ENCODE assay signal across 13 cellular contexts in genomic region chr9:98997580-98997979, GRCh38. TPM values are rescaled to one million over a fixed set of nuclear protein-coding genes. Genes with fewer than 3 reads are reported as not detected.
A peak's percentile ranks its signal among the peaks of the same experiment; 100 is the strongest.
DNase-seq lines count a peak whose midpoint lies in the region; TF ChIP-seq lines count a peak whose summit lies in the region.
"Had no signal": no experiment of that assay in that cellular context is flagged by ENCODE, and none has a peak within 500 bp of the region (broad histone marks: within the 10 kb centered on the region; RNA-seq: fewer than 3 reads in every experiment).

No MANE protein-coding gene starts in this region.

- H2AFZ ChIP-seq in trophoblast cell (ENCODE audit: insufficient read depth, low read length, poor library complexity), result no peak overlapping the region

- H3K4me1 ChIP-seq in left ventricle myocardium inferior, result peaks cover 85% of the 10 kb centered on the region
- H3K4me1 ChIP-seq in testis, result peaks cover 20% of the 10 kb centered on the region
- peaks cover 5 to 13% of the 10 kb centered on the region in 2 experiments for H3K4me1 ChIP-seq in trophoblast cell (ENCODE audit: control insufficient read depth in 1 of 2, insufficient read depth in 2 of 2, low read length in 2 of 2)

- DNase-seq in DMS 273 (lab: John Stamatoyannopoulos, UW; ENCODE audit: unreplicated experiment) (peak; percentile 4), DMS 273 treated with DMSO at 0.1 percent for 48 hours (lab: John Stamatoyannopoulos, UW) (no peak), astrocyte of the spinal cord (ENCODE audit: low read depth, low spot score) (peak; percentile 70), left ventricle myocardium inferior (no peak), testis (peak; percentile 9), trophoblast cell (no peak), iPS-NIHi7 (ENCODE audit: extremely low spot score) (no peak)
- DNase-seq in activated effector memory CD4-positive, alpha-beta T cell treated with anti-CD3 and anti-CD28 coated beads, Interleukin-2, amount 50 U/mL, for 16 hours, result no peak
- DNase-seq: activated CD4-positive, alpha-beta T cell treated with anti-CD3 and anti-CD28 coated beads for 36 hours; activated effector memory CD4-positive, alpha-beta T cell treated with Interleukin-2 at 50 U/mL for 16 hours; NCI-H1105 treated with DMSO at 0.1 percent for 48 hours; NCI-H510A treated with DMSO at 0.1 percent for 48 hours had no signal

- H3K23ac ChIP-seq in trophoblast cell (ENCODE audit: low read length), result no peak overlapping the region

- 49 to 51% methylated on average over 3 to 4 of the region's 4 CpGs for WGBS in testis, 2 donors
- WGBS in trophoblast cell (ENCODE audit: extremely low coverage, insufficient coverage, insufficient read length), result no CpG with 5 or more reads among the region's 4 CpGs

- H3K4me3 ChIP-seq in astrocyte of the spinal cord (ENCODE audit: low read depth, low read length), result no peak overlapping the region
- H3K4me3 ChIP-seq in left ventricle myocardium inferior, result no peak overlapping the region
- H3K4me3 ChIP-seq in testis, result no peak overlapping the region
- H3K4me3 ChIP-seq in trophoblast cell (ENCODE audit: low read depth, low read length), result no peak overlapping the region

- H2BK120ac ChIP-seq in trophoblast cell (ENCODE audit: insufficient read depth, low read length, poor library complexity), result no peak overlapping the region

- no peak overlapping the region for H2BK5ac ChIP-seq in trophoblast cell (ENCODE audit: low read depth, low read length, poor library complexity)

- no peak overlapping the region for H3K9ac ChIP-seq in trophoblast cell (ENCODE audit: low read length)

- no peak overlapping the region for H2BK12ac ChIP-seq in trophoblast cell (ENCODE audit: low read length)

- H3K79me1 ChIP-seq in trophoblast cell (ENCODE audit: low read length), result peaks cover 1% of the 10 kb centered on the region

- H3K36me3 ChIP-seq in left ventricle myocardium inferior (peaks cover 14% of the 10 kb centered on the region), testis (ENCODE audit: low read depth, missing control alignments) (no peaks in the 10 kb centered on the region), trophoblast cell (ENCODE audit: control insufficient read depth in 1 of 2, insufficient read depth in 2 of 2, low read length in 2 of 2) (no peaks in the 10 kb centered on the region)

- H3K27ac ChIP-seq in left ventricle myocardium inferior (replicated peaks) (peak overlapping the region; percentile 90), testis (peak overlapping the region in 1 of 2 donors; percentile 4), trophoblast cell (ENCODE audit: low read depth, low read length) (no peak overlapping the region)
- H3K27ac ChIP-seq: 22Rv1 had no signal

- no peak overlapping the region for H4K12ac ChIP-seq in trophoblast cell (ENCODE audit: low read depth, low read length)

- H3K9me3 ChIP-seq in left ventricle myocardium inferior (replicated peaks), result no peaks in the 10 kb centered on the region
- no peaks in the 10 kb centered on the region for H3K9me3 ChIP-seq in testis
- peaks cover under 1% of the 10 kb centered on the region for H3K9me3 ChIP-seq in trophoblast cell (ENCODE audit: insufficient read depth, low read depth, low read length)

- H4K91ac ChIP-seq in trophoblast cell (ENCODE audit: low read depth, low read length), result no peak overlapping the region

- no peak overlapping the region for H2AK5ac ChIP-seq in trophoblast cell (ENCODE audit: low read length)

- H3K4me2 ChIP-seq in trophoblast cell (ENCODE audit: low read length), result no peak overlapping the region

- no peak overlapping the region for H4K8ac ChIP-seq in trophoblast cell (ENCODE audit: low read depth, low read length)

- intact Hi-C loops in left ventricle myocardium inferior (cut with micrococcal nuclease) (loop anchor here (5.0 kb wide), 1 partner anchor 135 kb away; no protein-coding TSS in a partner anchor), testis (cut with DNase I; ENCODE audit: low total_unique reads) (no loop called here)

- H3K18ac ChIP-seq in trophoblast cell (ENCODE audit: low read length), result no peak overlapping the region

- TF ChIP-seq CTCF in astrocyte of the spinal cord (IDR thresholded peaks at IDR 0.05; ENCODE audit: low read depth, low read length) (no peak), left ventricle myocardium inferior (IDR thresholded peaks at IDR 0.05; ENCODE audit: borderline replicate concordance) (no peak), testis (IDR thresholded peaks at IDR 0.05) (no peak)

- no peaks in the 10 kb centered on the region for H3K79me2 ChIP-seq in trophoblast cell (ENCODE audit: control insufficient read depth, insufficient read depth, low read length, poor library complexity)

- H3K4ac ChIP-seq in trophoblast cell (ENCODE audit: low read depth, low read length), result no peak overlapping the region

- no peak for TF ChIP-seq POLR2A in testis (IDR thresholded peaks at IDR 0.05)

- in situ Hi-C loops in astrocyte of the spinal cord (cut with HindIII; ENCODE audit: low sequenced_read_pairs), result no loop called here

- H3K27me3 ChIP-seq in left ventricle myocardium inferior (ENCODE audit: low read depth), result no peaks in the 10 kb centered on the region
- H3K27me3 ChIP-seq in testis, result no peaks in the 10 kb centered on the region
- no peaks in the 10 kb centered on the region for H3K27me3 ChIP-seq in trophoblast cell (ENCODE audit: insufficient read depth, low read length)

- no peak overlapping the region for H3K14ac ChIP-seq in trophoblast cell (ENCODE audit: low read length)

RNA-seq across cellular contexts. Expression of gene COL15A1, which starts 53.9 kb away (rescaled TPM):
- total RNA-seq in left ventricle myocardium inferior, result 45.4 TPM
- 10 to 100 TPM; 37.2 to 55.5 TPM for total RNA-seq in testis
- 49.4 TPM for polyA plus RNA-seq in testis (ENCODE audit: insufficient read depth, low read depth, low replicate concordance)
- 0.51 and 0.57 TPM in 2 replicates for polyA plus RNA-seq in trophoblast cell (2013)
- total RNA-seq: activated CD4-positive, alpha-beta T cell treated with anti-CD3 and anti-CD28 coated beads for 36 hours had no signal

Comparison
In these comparisons a context has a peak if more than half of its experiments do, and no peak if none do; other contexts are left out.
1. DNase-seq: peak in DMS 273 (single experiment), astrocyte of the spinal cord (single experiment) and testis (single experiment); none in DMS 273 treated with DMSO at 0.1 percent for 48 hours (single experiment), left ventricle myocardium inferior (single experiment), trophoblast cell (0 of 2), iPS-NIHi7 (single experiment) and activated effector memory CD4-positive, alpha-beta T cell treated with anti-CD3 and anti-CD28 coated beads, Interleukin-2, amount 50 U/mL, for 16 hours (single experiment).